In the genomic region with DNA sequence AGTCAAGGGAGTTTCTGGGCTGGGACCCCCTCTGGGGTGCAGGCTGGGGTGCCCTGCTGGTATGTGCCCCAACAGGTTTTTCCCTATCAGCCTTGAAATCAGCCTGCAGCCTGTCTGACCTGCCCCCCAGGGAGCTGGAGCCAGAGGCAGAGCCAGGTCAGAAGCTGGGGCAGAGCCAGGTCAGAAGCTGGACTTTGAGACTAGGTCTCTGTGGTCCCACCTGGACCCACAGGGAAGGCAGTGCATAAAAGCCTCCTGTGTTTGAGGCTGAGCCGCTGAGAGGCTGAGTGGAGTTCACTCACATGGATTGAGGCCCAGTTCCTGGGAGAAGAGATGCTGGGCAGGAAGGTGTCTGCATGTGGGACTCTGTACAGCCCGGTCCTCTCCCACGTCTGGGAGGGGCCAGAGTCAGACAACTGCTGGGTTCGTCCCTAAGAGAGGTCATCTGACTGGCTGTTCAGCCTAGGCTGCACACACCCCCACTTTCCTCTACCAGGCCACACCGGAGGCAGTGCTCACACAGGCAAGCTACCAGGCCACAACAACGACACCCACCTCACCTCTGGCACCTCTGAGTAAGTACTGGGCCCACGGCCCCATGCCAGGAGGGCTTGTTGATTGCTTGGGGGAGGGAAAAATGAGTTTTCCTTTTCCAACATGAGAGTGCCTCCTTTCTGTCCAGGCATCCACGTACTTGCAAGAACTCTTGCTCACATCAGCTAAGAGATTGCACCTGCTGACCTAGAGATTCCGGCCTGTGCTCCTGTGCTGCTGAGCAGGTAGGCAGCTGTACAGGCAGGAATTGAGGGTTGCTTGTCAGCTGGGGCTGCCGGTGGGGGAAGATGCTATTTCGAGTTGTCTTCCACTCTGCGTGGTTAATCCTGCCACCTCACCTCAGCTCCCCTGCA, we compare ENCODE assay signal across 1 cellular context.
TF ChIP-seq lines count a peak whose summit lies in the region.

A gene with protein sequence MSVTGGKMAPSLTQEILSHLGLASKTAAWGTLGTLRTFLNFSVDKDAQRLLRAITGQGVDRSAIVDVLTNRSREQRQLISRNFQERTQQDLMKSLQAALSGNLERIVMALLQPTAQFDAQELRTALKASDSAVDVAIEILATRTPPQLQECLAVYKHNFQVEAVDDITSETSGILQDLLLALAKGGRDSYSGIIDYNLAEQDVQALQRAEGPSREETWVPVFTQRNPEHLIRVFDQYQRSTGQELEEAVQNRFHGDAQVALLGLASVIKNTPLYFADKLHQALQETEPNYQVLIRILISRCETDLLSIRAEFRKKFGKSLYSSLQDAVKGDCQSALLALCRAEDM (plus strand): TSS at position 488 of the 908 bp plus-strand sequence. CDS start 814 bp downstream, outside the sequence.

TF ChIP-seq in HepG2, 621 proteins besides CTCF, POLR2A, EP300 and RAD21 (continued from another document and continues in another):
- TF ChIP-seq, protein P1, sequence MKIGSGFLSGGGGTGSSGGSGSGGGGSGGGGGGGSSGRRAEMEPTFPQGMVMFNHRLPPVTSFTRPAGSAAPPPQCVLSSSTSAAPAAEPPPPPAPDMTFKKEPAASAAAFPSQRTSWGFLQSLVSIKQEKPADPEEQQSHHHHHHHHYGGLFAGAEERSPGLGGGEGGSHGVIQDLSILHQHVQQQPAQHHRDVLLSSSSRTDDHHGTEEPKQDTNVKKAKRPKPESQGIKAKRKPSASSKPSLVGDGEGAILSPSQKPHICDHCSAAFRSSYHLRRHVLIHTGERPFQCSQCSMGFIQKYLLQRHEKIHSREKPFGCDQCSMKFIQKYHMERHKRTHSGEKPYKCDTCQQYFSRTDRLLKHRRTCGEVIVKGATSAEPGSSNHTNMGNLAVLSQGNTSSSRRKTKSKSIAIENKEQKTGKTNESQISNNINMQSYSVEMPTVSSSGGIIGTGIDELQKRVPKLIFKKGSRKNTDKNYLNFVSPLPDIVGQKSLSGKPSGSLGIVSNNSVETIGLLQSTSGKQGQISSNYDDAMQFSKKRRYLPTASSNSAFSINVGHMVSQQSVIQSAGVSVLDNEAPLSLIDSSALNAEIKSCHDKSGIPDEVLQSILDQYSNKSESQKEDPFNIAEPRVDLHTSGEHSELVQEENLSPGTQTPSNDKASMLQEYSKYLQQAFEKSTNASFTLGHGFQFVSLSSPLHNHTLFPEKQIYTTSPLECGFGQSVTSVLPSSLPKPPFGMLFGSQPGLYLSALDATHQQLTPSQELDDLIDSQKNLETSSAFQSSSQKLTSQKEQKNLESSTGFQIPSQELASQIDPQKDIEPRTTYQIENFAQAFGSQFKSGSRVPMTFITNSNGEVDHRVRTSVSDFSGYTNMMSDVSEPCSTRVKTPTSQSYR (CRISPR knock-in tag; IDR thresholded peaks at IDR 0.05; ENCODE audit: borderline replicate concordance), result peak; percentile 76
- no peak for TF ChIP-seq MEIS2 (CRISPR knock-in tag; IDR thresholded peaks at IDR 0.05)
- 0 out of 2 replicates have a peak, but pooled peaks have one; percentile 27 for TF ChIP-seq ZZZ3 (CRISPR knock-in tag; IDR thresholded peaks at IDR 0.05; ENCODE audit: borderline replicate concordance)
- no peak for TF ChIP-seq ONECUT2 (CRISPR knock-in tag; IDR thresholded peaks at IDR 0.05)
- no peak for TF ChIP-seq NFRKB (IDR thresholded peaks at IDR 0.05)
- no peak for TF ChIP-seq ZNF569 (CRISPR knock-in tag; IDR thresholded peaks at IDR 0.05; ENCODE audit: borderline replicate concordance)
- no peak for TF ChIP-seq ZNF839 (CRISPR knock-in tag; IDR thresholded peaks at IDR 0.05; ENCODE audit: borderline replicate concordance)
- no peak for TF ChIP-seq ETV6 (CRISPR knock-in tag; conservative IDR thresholded peaks at IDR 0.05)
- TF ChIP-seq MAZ (IDR thresholded peaks at IDR 0.05; ENCODE audit: borderline replicate concordance, low read depth, low read length), result no peak
- peak; percentile 69; the same call in 1 of the 2 replicates for TF ChIP-seq MAZ (CRISPR knock-in tag; IDR thresholded peaks at IDR 0.05; ENCODE audit: low read depth)
- no peak for TF ChIP-seq JUNB (CRISPR knock-in tag; IDR thresholded peaks at IDR 0.05; ENCODE audit: borderline replicate concordance)
- no peak for TF ChIP-seq PCBP1 (IDR thresholded peaks at IDR 0.05; ENCODE audit: borderline replicate concordance, low read depth, low read length)
- TF ChIP-seq CEBPG (CRISPR knock-in tag; IDR thresholded peaks at IDR 0.05), result 0 out of 2 replicates have a peak, but pooled peaks have one; percentile 6
- TF ChIP-seq HNRNPLL (IDR thresholded peaks at IDR 0.05; ENCODE audit: low read depth, low read length, poor library complexity, severe bottlenecking), result no peak
- TF ChIP-seq NRL (CRISPR knock-in tag; IDR thresholded peaks at IDR 0.05; ENCODE audit: borderline replicate concordance), result peak; percentile 51; the same call in 1 of the 2 replicates
- TF ChIP-seq, protein P2, sequence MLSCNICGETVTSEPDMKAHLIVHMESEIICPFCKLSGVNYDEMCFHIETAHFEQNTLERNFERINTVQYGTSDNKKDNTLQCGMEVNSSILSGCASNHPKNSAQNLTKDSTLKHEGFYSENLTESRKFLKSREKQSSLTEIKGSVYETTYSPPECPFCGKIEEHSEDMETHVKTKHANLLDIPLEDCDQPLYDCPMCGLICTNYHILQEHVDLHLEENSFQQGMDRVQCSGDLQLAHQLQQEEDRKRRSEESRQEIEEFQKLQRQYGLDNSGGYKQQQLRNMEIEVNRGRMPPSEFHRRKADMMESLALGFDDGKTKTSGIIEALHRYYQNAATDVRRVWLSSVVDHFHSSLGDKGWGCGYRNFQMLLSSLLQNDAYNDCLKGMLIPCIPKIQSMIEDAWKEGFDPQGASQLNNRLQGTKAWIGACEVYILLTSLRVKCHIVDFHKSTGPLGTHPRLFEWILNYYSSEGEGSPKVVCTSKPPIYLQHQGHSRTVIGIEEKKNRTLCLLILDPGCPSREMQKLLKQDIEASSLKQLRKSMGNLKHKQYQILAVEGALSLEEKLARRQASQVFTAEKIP (CRISPR knock-in tag; IDR thresholded peaks at IDR 0.05; ENCODE audit: borderline replicate concordance), result no peak
- TF ChIP-seq PAX8 (CRISPR knock-in tag; IDR thresholded peaks at IDR 0.05; ENCODE audit: borderline replicate concordance), result no peak
- TF ChIP-seq, protein P3, sequence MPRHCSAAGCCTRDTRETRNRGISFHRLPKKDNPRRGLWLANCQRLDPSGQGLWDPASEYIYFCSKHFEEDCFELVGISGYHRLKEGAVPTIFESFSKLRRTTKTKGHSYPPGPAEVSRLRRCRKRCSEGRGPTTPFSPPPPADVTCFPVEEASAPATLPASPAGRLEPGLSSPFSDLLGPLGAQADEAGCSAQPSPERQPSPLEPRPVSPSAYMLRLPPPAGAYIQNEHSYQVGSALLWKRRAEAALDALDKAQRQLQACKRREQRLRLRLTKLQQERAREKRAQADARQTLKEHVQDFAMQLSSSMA (CRISPR knock-in tag; IDR thresholded peaks at IDR 0.05), result no peak; the same call in 1 of the 2 replicates
- TF ChIP-seq MAFF (IDR thresholded peaks at IDR 0.05; ENCODE audit: low read depth, low read length), result no peak
- no peak for TF ChIP-seq ZNF260 (CRISPR knock-in tag; IDR thresholded peaks at IDR 0.05; ENCODE audit: borderline replicate concordance, low read depth)
- TF ChIP-seq, protein P4, sequence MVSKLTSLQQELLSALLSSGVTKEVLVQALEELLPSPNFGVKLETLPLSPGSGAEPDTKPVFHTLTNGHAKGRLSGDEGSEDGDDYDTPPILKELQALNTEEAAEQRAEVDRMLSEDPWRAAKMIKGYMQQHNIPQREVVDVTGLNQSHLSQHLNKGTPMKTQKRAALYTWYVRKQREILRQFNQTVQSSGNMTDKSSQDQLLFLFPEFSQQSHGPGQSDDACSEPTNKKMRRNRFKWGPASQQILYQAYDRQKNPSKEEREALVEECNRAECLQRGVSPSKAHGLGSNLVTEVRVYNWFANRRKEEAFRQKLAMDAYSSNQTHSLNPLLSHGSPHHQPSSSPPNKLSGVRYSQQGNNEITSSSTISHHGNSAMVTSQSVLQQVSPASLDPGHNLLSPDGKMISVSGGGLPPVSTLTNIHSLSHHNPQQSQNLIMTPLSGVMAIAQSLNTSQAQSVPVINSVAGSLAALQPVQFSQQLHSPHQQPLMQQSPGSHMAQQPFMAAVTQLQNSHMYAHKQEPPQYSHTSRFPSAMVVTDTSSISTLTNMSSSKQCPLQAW (CRISPR knock-in tag; IDR thresholded peaks at IDR 0.05), result no peak
- no peak; the same call in 1 of the 2 replicates for TF ChIP-seq GATAD1 (CRISPR knock-in tag; IDR thresholded peaks at IDR 0.05)
- no peak for TF ChIP-seq ZIK1 (CRISPR knock-in tag; IDR thresholded peaks at IDR 0.05; ENCODE audit: borderline replicate concordance, low read depth)
- no peak for TF ChIP-seq ZNF317 (CRISPR knock-in tag; IDR thresholded peaks at IDR 0.05)
- no peak for TF ChIP-seq ATRX (CRISPR knock-in tag; IDR thresholded peaks at IDR 0.05; ENCODE audit: borderline replicate concordance)
- no peak for TF ChIP-seq AHR (CRISPR knock-in tag; IDR thresholded peaks at IDR 0.05)
- TF ChIP-seq ZNF292 (CRISPR knock-in tag; IDR thresholded peaks at IDR 0.05; ENCODE audit: borderline replicate concordance, low read depth), result peak; percentile 60; the same call in 1 of the 2 replicates
- TF ChIP-seq ZNF780A (CRISPR knock-in tag; IDR thresholded peaks at IDR 0.05), result no peak
- TF ChIP-seq, protein P5, sequence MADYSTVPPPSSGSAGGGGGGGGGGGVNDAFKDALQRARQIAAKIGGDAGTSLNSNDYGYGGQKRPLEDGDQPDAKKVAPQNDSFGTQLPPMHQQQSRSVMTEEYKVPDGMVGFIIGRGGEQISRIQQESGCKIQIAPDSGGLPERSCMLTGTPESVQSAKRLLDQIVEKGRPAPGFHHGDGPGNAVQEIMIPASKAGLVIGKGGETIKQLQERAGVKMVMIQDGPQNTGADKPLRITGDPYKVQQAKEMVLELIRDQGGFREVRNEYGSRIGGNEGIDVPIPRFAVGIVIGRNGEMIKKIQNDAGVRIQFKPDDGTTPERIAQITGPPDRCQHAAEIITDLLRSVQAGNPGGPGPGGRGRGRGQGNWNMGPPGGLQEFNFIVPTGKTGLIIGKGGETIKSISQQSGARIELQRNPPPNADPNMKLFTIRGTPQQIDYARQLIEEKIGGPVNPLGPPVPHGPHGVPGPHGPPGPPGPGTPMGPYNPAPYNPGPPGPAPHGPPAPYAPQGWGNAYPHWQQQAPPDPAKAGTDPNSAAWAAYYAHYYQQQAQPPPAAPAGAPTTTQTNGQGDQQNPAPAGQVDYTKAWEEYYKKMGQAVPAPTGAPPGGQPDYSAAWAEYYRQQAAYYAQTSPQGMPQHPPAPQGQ (CRISPR knock-in tag; IDR thresholded peaks at IDR 0.05; ENCODE audit: borderline replicate concordance), result no peak
- no peak for TF ChIP-seq NFE2 (CRISPR knock-in tag; IDR thresholded peaks at IDR 0.05)
- peak; percentile 89 for TF ChIP-seq PHF5A (CRISPR knock-in tag; IDR thresholded peaks at IDR 0.05; ENCODE audit: low read depth, unreplicated experiment)
- TF ChIP-seq, protein P6, sequence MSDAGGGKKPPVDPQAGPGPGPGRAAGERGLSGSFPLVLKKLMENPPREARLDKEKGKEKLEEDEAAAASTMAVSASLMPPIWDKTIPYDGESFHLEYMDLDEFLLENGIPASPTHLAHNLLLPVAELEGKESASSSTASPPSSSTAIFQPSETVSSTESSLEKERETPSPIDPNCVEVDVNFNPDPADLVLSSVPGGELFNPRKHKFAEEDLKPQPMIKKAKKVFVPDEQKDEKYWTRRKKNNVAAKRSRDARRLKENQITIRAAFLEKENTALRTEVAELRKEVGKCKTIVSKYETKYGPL (CRISPR knock-in tag; IDR thresholded peaks at IDR 0.05), result no peak
- TF ChIP-seq ARNT2 (CRISPR knock-in tag; IDR thresholded peaks at IDR 0.05; ENCODE audit: low read depth), result no peak
- TF ChIP-seq CBFB (CRISPR knock-in tag; IDR thresholded peaks at IDR 0.05), result peak; percentile 57; the same call in 1 of the 2 replicates
- TF ChIP-seq ZFX (CRISPR knock-in tag; IDR thresholded peaks at IDR 0.05; ENCODE audit: low read depth), result peak; percentile 95
- TF ChIP-seq TEAD2 (CRISPR knock-in tag; IDR thresholded peaks at IDR 0.05), result 0 out of 2 replicates have a peak, but pooled peaks have one; percentile 55
- TF ChIP-seq FOXJ3 (CRISPR knock-in tag; IDR thresholded peaks at IDR 0.05; ENCODE audit: borderline replicate concordance), result 0 out of 2 replicates have a peak, but pooled peaks have one; percentile 50
- peak; percentile 48 for TF ChIP-seq NFYC (CRISPR knock-in tag; IDR thresholded peaks at IDR 0.05)
- no peak for TF ChIP-seq ZFP41 (CRISPR knock-in tag; IDR thresholded peaks at IDR 0.05; ENCODE audit: borderline replicate concordance)
- TF ChIP-seq TCF7 (IDR thresholded peaks at IDR 0.05; ENCODE audit: low read depth), result no peak
- 0 out of 2 replicates have a peak, but pooled peaks have one; percentile 37 for TF ChIP-seq KLF11 (CRISPR knock-in tag; IDR thresholded peaks at IDR 0.05)
- TF ChIP-seq SIN3B (IDR thresholded peaks at IDR 0.05; ENCODE audit: low read length), result no peak
- no peak for TF ChIP-seq ZNF616 (CRISPR knock-in tag; IDR thresholded peaks at IDR 0.05; ENCODE audit: low read depth)
- TF ChIP-seq, protein P7, sequence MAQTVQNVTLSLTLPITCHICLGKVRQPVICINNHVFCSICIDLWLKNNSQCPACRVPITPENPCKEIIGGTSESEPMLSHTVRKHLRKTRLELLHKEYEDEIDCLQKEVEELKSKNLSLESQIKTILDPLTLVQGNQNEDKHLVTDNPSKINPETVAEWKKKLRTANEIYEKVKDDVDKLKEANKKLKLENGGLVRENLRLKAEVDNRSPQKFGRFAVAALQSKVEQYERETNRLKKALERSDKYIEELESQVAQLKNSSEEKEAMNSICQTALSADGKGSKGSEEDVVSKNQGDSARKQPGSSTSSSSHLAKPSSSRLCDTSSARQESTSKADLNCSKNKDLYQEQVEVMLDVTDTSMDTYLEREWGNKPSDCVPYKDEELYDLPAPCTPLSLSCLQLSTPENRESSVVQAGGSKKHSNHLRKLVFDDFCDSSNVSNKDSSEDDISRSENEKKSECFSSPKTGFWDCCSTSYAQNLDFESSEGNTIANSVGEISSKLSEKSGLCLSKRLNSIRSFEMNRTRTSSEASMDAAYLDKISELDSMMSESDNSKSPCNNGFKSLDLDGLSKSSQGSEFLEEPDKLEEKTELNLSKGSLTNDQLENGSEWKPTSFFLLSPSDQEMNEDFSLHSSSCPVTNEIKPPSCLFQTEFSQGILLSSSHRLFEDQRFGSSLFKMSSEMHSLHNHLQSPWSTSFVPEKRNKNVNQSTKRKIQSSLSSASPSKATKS (CRISPR knock-in tag; IDR thresholded peaks at IDR 0.05), result no peak
